Comparison of ENCODE assay signal across 8 cellular contexts in the genomic region with DNA sequence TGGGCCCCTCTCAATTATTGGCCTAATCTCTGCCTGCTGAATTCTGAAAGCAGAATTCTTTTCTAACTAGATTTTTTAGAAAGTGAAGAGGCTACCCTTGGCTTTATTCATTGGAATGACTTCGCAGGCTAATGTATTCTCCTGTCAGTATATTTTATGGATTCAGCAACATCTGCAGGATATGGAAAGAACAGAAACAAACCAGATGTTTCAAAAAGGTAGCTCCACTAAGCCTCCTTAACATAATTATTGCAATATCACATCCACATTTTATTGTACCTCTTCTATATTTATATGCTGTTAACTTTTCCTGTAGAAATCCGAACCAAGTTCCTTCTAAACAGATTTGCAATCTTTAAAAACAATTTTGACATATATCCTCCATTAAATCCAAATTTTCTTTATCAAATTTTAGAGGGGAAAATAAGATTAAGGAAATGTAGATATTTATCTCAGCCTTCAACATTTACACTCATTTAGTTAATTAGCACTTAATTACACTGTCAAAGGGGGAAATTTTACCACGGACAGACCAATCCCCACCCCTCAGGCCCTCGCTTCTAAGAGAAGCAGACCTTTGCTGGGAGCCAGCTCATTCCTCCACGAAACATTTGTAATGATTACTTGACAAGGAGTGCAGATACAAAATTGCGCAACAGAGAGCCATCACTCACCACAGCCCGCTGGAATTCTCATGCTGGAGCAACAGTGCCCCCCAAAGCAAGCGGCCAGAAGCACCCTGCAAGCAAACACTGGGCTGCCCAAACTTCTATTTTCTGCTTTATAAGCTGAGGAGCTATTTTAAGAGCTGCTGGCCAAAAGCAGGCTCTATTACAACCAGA.
DNase-seq lines count a peak whose midpoint lies in the region; ATAC-seq and TF ChIP-seq lines count a peak whose summit lies in the region.

No MANE protein-coding gene starts in this region.

- H3K9me3 ChIP-seq in SJSA1 (replicated peaks) = no peaks in the 10 kb centered on the region

- no peak for ATAC-seq in HG03378 (IDR thresholded peaks at IDR 0.05; ENCODE audit: unreplicated experiment)

- no peak overlapping the region for H3K27ac ChIP-seq in HL-60 (replicated peaks)
- H3K27ac ChIP-seq in SJSA1 = no peak overlapping the region

- no peaks in the 10 kb centered on the region for H3K27me3 ChIP-seq in HL-60 (ENCODE audit: insufficient read depth, poor library complexity, severe bottlenecking)
- H3K27me3 ChIP-seq in SJSA1 (replicated peaks) = no peaks in the 10 kb centered on the region

- no peak overlapping the region for H3K4me3 ChIP-seq in HL-60 (replicated peaks; ENCODE audit: insufficient read depth, low read length)
- no peak overlapping the region for H3K4me3 ChIP-seq in SJSA1

- H3K36me3 ChIP-seq in SJSA1 = no peaks in the 10 kb centered on the region

- peak; percentile 48 for DNase-seq in DMS 273 treated with DMSO at 0.1 percent for 48 hours (lab: John Stamatoyannopoulos, UW)
- peak; percentile 11 to 43 for DNase-seq in HL-60 (ENCODE audit: low read depth in 1 of 2, low spot score in 1 of 2)
- DNase-seq in SJSA1 (ENCODE audit: low read depth in 1 of 2, low spot score in 2 of 2) = peak; percentile 72 to 75
- DNase-seq in fibroblast of gingiva (ENCODE audit: low read depth) = peak; percentile 91
- DNase-seq in myocyte (ENCODE audit: low read depth) = peak; percentile 94
- DNase-seq in activated effector memory CD4-positive, alpha-beta T cell treated with anti-CD3 and anti-CD28 coated beads, Interleukin-2, amount 50 U/mL, for 16 hours = no peak
- DNase-seq in D341Med (ENCODE audit: low spot score) = no peak

- TF ChIP-seq CTCF in HL-60 (IDR thresholded peaks at IDR 0.05; ENCODE audit: insufficient read depth, low read length) = no peak

- H3K4me1 ChIP-seq in SJSA1 (replicated peaks) = peaks cover 10% of the 10 kb centered on the region

Comparison
In these comparisons a context has a peak if more than half of its experiments do, and no peak if none do; other contexts are left out.
1. DNase-seq: peak in DMS 273 treated with DMSO at 0.1 percent for 48 hours (single experiment), HL-60 (2 of 2), SJSA1 (2 of 2), fibroblast of gingiva (single experiment) and myocyte (single experiment); none in activated effector memory CD4-positive, alpha-beta T cell treated with anti-CD3 and anti-CD28 coated beads, Interleukin-2, amount 50 U/mL, for 16 hours (single experiment) and D341Med (single experiment).